16 cellular contexts compared by ENCODE assay signal in the genomic region with DNA sequence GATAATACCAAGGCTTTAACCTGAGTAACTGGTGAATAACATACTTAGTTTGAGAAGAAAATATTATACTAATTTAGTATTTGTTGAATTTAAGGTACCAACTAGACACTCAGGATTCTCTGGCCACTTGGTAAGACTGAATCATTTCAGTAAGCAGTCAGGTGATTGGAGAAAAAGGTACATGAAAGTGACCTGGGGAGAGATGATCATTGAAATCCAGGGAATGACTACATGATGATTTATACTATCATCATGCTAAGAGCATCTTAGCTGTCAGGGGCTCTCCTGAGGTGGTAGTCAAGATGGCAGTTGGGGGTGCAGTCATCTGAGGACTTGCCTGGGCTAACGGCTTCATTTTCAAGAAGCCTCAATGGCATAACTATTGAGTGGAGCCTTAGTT.
DNase-seq lines count a peak whose midpoint lies in the region; ATAC-seq and TF ChIP-seq lines count a peak whose summit lies in the region.
"Had no signal": no experiment of that assay in that cellular context is flagged by ENCODE, and none has a peak within 500 bp of the region (broad histone marks: within the 10 kb centered on the region; RNA-seq: fewer than 3 reads in every experiment).

No MANE protein-coding gene starts in this region.

- H3K4me3 Mint-ChIP-seq in MCF 10A (ENCODE audit: unreplicated experiment): no peak overlapping the region
- H3K4me3 Mint-ChIP-seq: CD4-positive, alpha-beta T cell; H9 had no signal

- H3K27me3 Mint-ChIP-seq in MCF 10A (ENCODE audit: insufficient read depth, unreplicated experiment): no peaks in the 10 kb centered on the region
- H3K27me3 Mint-ChIP-seq: CD4-positive, alpha-beta T cell had no signal

- peaks cover 8 to 11% of the 10 kb centered on the region in 2 donors for H3K9me3 ChIP-seq in breast epithelium

- H3K27me3 ChIP-seq in breast epithelium: no peaks in the 10 kb centered on the region

- DNase-seq in MCF 10A (ENCODE audit: unreplicated experiment) (no peak), breast epithelium (ENCODE audit: low spot score in 2 of 2) (no peak), epithelial cell of prostate (ENCODE audit: low read depth, low spot score) (no peak), kidney tubule cell (ENCODE audit: low spot score) (peak; percentile 63), NCI-H1105 (lab: John Stamatoyannopoulos, UW) (no peak), OCI-M1 (lab: John Stamatoyannopoulos, UW) (no peak)
- DNase-seq: AML-193; Calu3; CD4-positive, alpha-beta T cell; DMS79 treated with DMSO at 0.1 percent for 48 hours; GF-D8; H9 had no signal

- no peak overlapping the region for H3K4me3 ChIP-seq in breast epithelium
- H3K4me3 ChIP-seq: A549 had no signal

- POLR2A ChIA-PET in MCF 10A (lab: Yijun Ruan, JAX): no interaction called here

- TF ChIP-seq POLR2A in breast epithelium (IDR thresholded peaks at IDR 0.05): no peak

- BruUV-seq in MCF 10A (replicated peaks; lab: Mats Ljungman, UMichigan): no TSS peak

- H3K27ac ChIP-seq in breast epithelium (no peak overlapping the region), epithelial cell of prostate (peak overlapping the region; percentile 35)
- H3K27ac ChIP-seq: 22Rv1, A549, C4-2B had no signal

- H3K4me1 ChIP-seq in breast epithelium: no peaks in the 10 kb centered on the region
- H3K4me1 ChIP-seq: A549 had no signal

- TF ChIP-seq CTCF in MCF 10A (IDR thresholded peaks at IDR 0.05; ENCODE audit: unreplicated experiment) (no peak), breast epithelium (IDR thresholded peaks at IDR 0.05) (no peak)

- peaks cover 18% of the 10 kb centered on the region for H3K9me3 Mint-ChIP-seq in MCF 10A (ENCODE audit: unreplicated experiment)

- peak overlapping the region; percentile 47 for H3K27ac Mint-ChIP-seq in MCF 10A (ENCODE audit: low read depth, unreplicated experiment)
- H3K27ac Mint-ChIP-seq: CD4-positive, alpha-beta T cell; H9 had no signal

- intact Hi-C loops in MCF 10A (cut with micrococcal nuclease): no loop called here
- intact Hi-C loops in breast epithelium (cut with DNase I; ENCODE audit: low total_unique reads): no loop called here

- H3K4me1 Mint-ChIP-seq in MCF 10A (ENCODE audit: insufficient read depth, unreplicated experiment): peaks cover 3% of the 10 kb centered on the region

- no peak for ATAC-seq in GM21737 (IDR thresholded peaks at IDR 0.05; ENCODE audit: unreplicated experiment)
- ATAC-seq: A549 had no signal

- CTCF ChIA-PET in MCF 10A (lab: Yijun Ruan, JAX): no interaction called here

- no peaks in the 10 kb centered on the region for H3K36me3 Mint-ChIP-seq in MCF 10A (ENCODE audit: insufficient read depth, unreplicated experiment)

- no peaks in the 10 kb centered on the region for H3K36me3 ChIP-seq in breast epithelium
